In genomic region chr1:10510520-10511493, GRCh38 we compare ENCODE assay signal across 8 cellular contexts. TPM values are rescaled to one million over a fixed set of nuclear protein-coding genes. Genes with fewer than 3 reads are reported as not detected.
DNase-seq lines count a peak whose midpoint lies in the region; ATAC-seq and TF ChIP-seq lines count a peak whose summit lies in the region.

No MANE protein-coding gene starts in this region.

- no peaks in the 10 kb centered on the region for H3K9me3 ChIP-seq in OCI-LY3 (ENCODE audit: insufficient read depth, low read length)

- H4K20me1 ChIP-seq in OCI-LY3 (ENCODE audit: insufficient read depth, low read length), result peaks cover 62% of the 10 kb centered on the region

- no peaks in the 10 kb centered on the region for H3K36me3 ChIP-seq in OCI-LY3 (replicated peaks; ENCODE audit: low read depth, low read length)

- ATAC-seq in GM18508 (IDR thresholded peaks at IDR 0.05; ENCODE audit: insufficient read depth, unreplicated experiment) (peak; percentile 58), HG02840 (IDR thresholded peaks at IDR 0.05; ENCODE audit: low FRiP score, unreplicated experiment) (peak; percentile 80), foreskin keratinocyte (peak; percentile 92), sciatic nerve (no peak)

- no peak overlapping the region for H3K9ac ChIP-seq in OCI-LY3 (ENCODE audit: low read length)

- peak overlapping the region; percentile 36 for H3K4me3 ChIP-seq in OCI-LY3 (ENCODE audit: low read length)

- no peak overlapping the region for H2AFZ ChIP-seq in OCI-LY3 (ENCODE audit: low read depth, low read length)

- peaks cover 11% of the 10 kb centered on the region for H3K79me2 ChIP-seq in OCI-LY3 (ENCODE audit: low read length)

- H3K4me1 ChIP-seq in OCI-LY3 (ENCODE audit: low read length) (peaks cover 15% of the 10 kb centered on the region), foreskin keratinocyte (peaks cover 28% of the 10 kb centered on the region)

- peak overlapping the region; percentile 63 for H3K4me2 ChIP-seq in OCI-LY3 (ENCODE audit: low read length)

- intact Hi-C loops in sciatic nerve (cut with DNase I), result no loop called here

- H3K27me3 ChIP-seq in OCI-LY3 (ENCODE audit: low read depth, low read length), result no peaks in the 10 kb centered on the region
- no peaks in the 10 kb centered on the region for H3K27me3 ChIP-seq in foreskin keratinocyte

- TF ChIP-seq CTCF in OCI-LY3 (IDR thresholded peaks at IDR 0.05; ENCODE audit: low read depth, low read length), result no peak
- TF ChIP-seq CTCF in foreskin keratinocyte (conservative IDR thresholded peaks at IDR 0.05), result no peak

- H3K27ac ChIP-seq in OCI-LY3 (ENCODE audit: low read length) (no peak overlapping the region), foreskin keratinocyte (peak overlapping the region; percentile 66)

- DNase-seq in activated T-cell treated with anti-CD3 and anti-CD28 coated beads for 48 hours (ENCODE audit: low read depth) (peak; percentile 68), foreskin keratinocyte (peak; percentile 86 to 93), sciatic nerve (ENCODE audit: low spot score) (no peak), NCI-H146 (lab: John Stamatoyannopoulos, UW) (no peak)
- peak; percentile 67 for DNase-seq in stimulated activated CD4-positive, alpha-beta T cell treated with anti-CD3 and anti-CD28 coated beads, Interleukin-4, amount 100 ng/mL, for 1 hour

RNA-seq across cellular contexts. Expression of gene PEX14, which starts 36.1 kb away (rescaled TPM):
- total RNA-seq in foreskin keratinocyte (21.3 and 23.7 TPM in 2 replicates), sciatic nerve (17.9 TPM)
- 23.3 and 24.7 TPM in 2 replicates for polyA plus RNA-seq in foreskin keratinocyte

RNA-seq across cellular contexts. Expression of gene DFFA, which starts 38.5 kb away (rescaled TPM):
- total RNA-seq in foreskin keratinocyte (57.3 and 69.3 TPM in 2 replicates), sciatic nerve (31.1 TPM)
- polyA plus RNA-seq in foreskin keratinocyte, result 40.3 and 52.0 TPM in 2 replicates

Comparison
In these comparisons a context has a peak if more than half of its experiments do, and no peak if none do; other contexts are left out.
1. DNase-seq: peak in activated T-cell treated with anti-CD3 and anti-CD28 coated beads for 48 hours (single experiment), foreskin keratinocyte (2 of 2) and stimulated activated CD4-positive, alpha-beta T cell treated with anti-CD3 and anti-CD28 coated beads, Interleukin-4, amount 100 ng/mL, for 1 hour (single experiment); none in sciatic nerve (single experiment) and NCI-H146 (single experiment).